25 cellular contexts compared by ENCODE assay signal in the genomic region with DNA sequence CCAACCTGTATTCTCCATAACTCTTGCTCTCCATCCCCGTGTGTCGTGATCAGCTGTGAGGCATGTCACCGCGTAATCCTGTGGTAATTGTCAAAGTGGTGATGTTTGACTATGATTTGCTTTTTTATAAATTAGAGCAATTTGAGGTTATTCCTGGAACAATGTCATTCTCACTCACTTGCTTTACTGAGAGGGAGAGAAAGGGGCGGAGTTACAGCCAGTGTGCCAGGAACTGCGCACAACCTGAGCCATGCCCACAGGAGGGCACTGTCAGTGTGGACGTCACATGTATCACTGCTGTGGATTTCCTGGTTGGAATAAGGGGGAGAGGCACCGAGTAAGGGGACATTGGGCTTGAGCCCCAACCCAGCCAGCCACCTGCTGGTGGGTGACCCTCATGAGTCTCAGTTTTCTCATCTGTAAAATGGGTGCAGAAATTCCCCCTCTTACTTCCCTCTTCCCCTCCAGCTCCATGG. TPM values are rescaled to one million over a fixed set of nuclear protein-coding genes. Genes with fewer than 3 reads are reported as not detected.
DNase-seq lines count a peak whose midpoint lies in the region; ATAC-seq and TF ChIP-seq lines count a peak whose summit lies in the region.
"Had no signal": no experiment of that assay in that cellular context is flagged by ENCODE, and none has a peak within 500 bp of the region (broad histone marks: within the 10 kb centered on the region; RNA-seq: fewer than 3 reads in every experiment).

No MANE protein-coding gene starts in this region.

- H3K27me3 ChIP-seq in H9 (ENCODE audit: insufficient read depth, low read length) = peaks cover 2% of the 10 kb centered on the region; the same call in 1 of the 2 replicates
- peaks cover 10% of the 10 kb centered on the region for H3K27me3 ChIP-seq in neural progenitor cell
- H3K27me3 ChIP-seq in HAP-1 (ENCODE audit: low read depth) = no peaks in the 10 kb centered on the region
- H3K27me3 ChIP-seq: BE2C, SJCRH30 had no signal

- H3K79me2 ChIP-seq in H9 (ENCODE audit: insufficient read depth, low read length) (no peaks in the 10 kb centered on the region), neural progenitor cell (ENCODE audit: low read depth) (peaks cover 4% of the 10 kb centered on the region)

- no peak overlapping the region for H3K4me2 ChIP-seq in H9 (ENCODE audit: insufficient read depth, insufficient read length, low read length)
- no peak overlapping the region for H3K4me2 ChIP-seq in neural progenitor cell

- H3K23ac ChIP-seq in H9 (ENCODE audit: insufficient read length, low read depth, low read length) = no peak overlapping the region

- H3K27me3 Mint-ChIP-seq in H9 (ENCODE audit: low read depth) (peaks cover 10% of the 10 kb centered on the region), neural progenitor cell (ENCODE audit: insufficient read depth, low read depth) (peaks cover 9% of the 10 kb centered on the region)
- H3K27me3 Mint-ChIP-seq: activated T-helper 17 cell treated with anti-CD3 and anti-CD28 coated beads, Interleukin-2, amount 50 U/mL, for 72 hours had no signal

- H4K20me1 ChIP-seq in H9 (ENCODE audit: control insufficient read depth, insufficient read depth, insufficient read length) = no peaks in the 10 kb centered on the region
- peaks cover 21% of the 10 kb centered on the region for H4K20me1 ChIP-seq in neural progenitor cell (ENCODE audit: low read depth)

- H3K36me3 ChIP-seq in neural progenitor cell = no peaks in the 10 kb centered on the region
- H3K36me3 ChIP-seq in HAP-1 (replicated peaks) = peaks cover 3% of the 10 kb centered on the region
- H3K36me3 ChIP-seq: BE2C, esophagus squamous epithelium, Peyer's patch, SJCRH30 had no signal

- in situ Hi-C loops in HAP-1 (cut with MboI; ENCODE audit: low sequenced_read_pairs) = no loop called here

- no peak overlapping the region for H2AFZ ChIP-seq in H9 (ENCODE audit: low read length)
- H2AFZ ChIP-seq in neural progenitor cell (replicated peaks) = no peak overlapping the region

- H3K4me3 Mint-ChIP-seq in H9 = no peak overlapping the region; a peak in 1 of 5 replicates
- no peak overlapping the region for H3K4me3 Mint-ChIP-seq in neural progenitor cell
- H3K4me3 Mint-ChIP-seq: activated T-helper 17 cell treated with anti-CD3 and anti-CD28 coated beads, Interleukin-2, amount 50 U/mL, for 72 hours; T-helper 1 cell treated with Interleukin-12 subunit alpha and Interleukin-12 subunit beta and Interleukin-4 antibody, amounts not matched to agents 30 μg/mL and 1 μg/mL, for 36 hours had no signal

- H3K36me3 Mint-ChIP-seq in H9 (ENCODE audit: insufficient read depth in 1 of 3, low read depth in 3 of 3) (no peaks in the 10 kb centered on the region), neural progenitor cell (no peaks in the 10 kb centered on the region)
- H3K36me3 Mint-ChIP-seq: activated naive CD4-positive, alpha-beta T cell treated with anti-CD3 and anti-CD28 coated beads, Interleukin-2, amount 50 U/mL, for 72 hours had no signal

- no peak overlapping the region for H3K18ac ChIP-seq in H9 (ENCODE audit: insufficient read length, low read depth, low read length)

- H2BK120ac ChIP-seq in H9 (ENCODE audit: low read depth, low read length, poor library complexity, severe bottlenecking) = no peak overlapping the region

- WGBS in H9 (ENCODE audit: extremely low coverage, insufficient read length, low lambda C conversion rate) = no CpG with 5 or more reads among the region's 8 CpGs

- H3K9me3 ChIP-seq in H9 (ENCODE audit: control insufficient read depth, low read depth, low read length) (no peaks in the 10 kb centered on the region), neural progenitor cell (ENCODE audit: low read depth) (no peaks in the 10 kb centered on the region), HAP-1 (no peaks in the 10 kb centered on the region)
- H3K9me3 ChIP-seq: BE2C, esophagus squamous epithelium, Peyer's patch, SJCRH30 had no signal

- H3K23me2 ChIP-seq in H9 (ENCODE audit: insufficient read length, low read depth, low read length, poor library complexity, severe bottlenecking) = no peaks in the 10 kb centered on the region

- H2BK20ac ChIP-seq in H9 (ENCODE audit: low read depth, low read length, poor library complexity, severe bottlenecking) = no peak overlapping the region

- no peak overlapping the region for H2BK15ac ChIP-seq in H9 (ENCODE audit: low read depth, low read length)

- H3K4me1 ChIP-seq in H9 (ENCODE audit: insufficient read depth, low read length) (peaks cover 6% of the 10 kb centered on the region; the same call in 1 of the 2 replicates), neural progenitor cell (peaks cover 26% of the 10 kb centered on the region), HAP-1 (peaks cover 12% of the 10 kb centered on the region)

- no peak overlapping the region for H4K91ac ChIP-seq in H9 (ENCODE audit: insufficient read length, low read depth, low read length)

- no peak overlapping the region for H3K4me3 ChIP-seq in neural progenitor cell
- H3K4me3 ChIP-seq in HAP-1 = no peak overlapping the region
- H3K4me3 ChIP-seq: esophagus squamous epithelium, Peyer's patch, SJCRH30 had no signal

- H2AK5ac ChIP-seq in H9 (ENCODE audit: insufficient read length, low read length) = no peak overlapping the region

- DNase-seq in NCI-H2107 treated with DMSO at 0.1 percent for 48 hours (lab: John Stamatoyannopoulos, UW; ENCODE audit: unreplicated experiment) (peak; percentile 28), NCI-H2107 (lab: John Stamatoyannopoulos, UW) (no peak), H9 (no peak), caudate nucleus (lab: John Stamatoyannopoulos, UW) (peak in 36 of 61 donors; percentile 16 to 88 (median 48)), neural progenitor cell (ENCODE audit: low spot score) (no peak), HAP-1 (ENCODE audit: low spot score in 2 of 2) (no peak), GM03348 (ENCODE audit: low spot score) (no peak)
- DNase-seq: activated CD4-positive, alpha-beta T cell treated with anti-CD3 and anti-CD28 coated beads, Interleukin-2, amount 50 U/mL, for 4 hours; activated CD8-positive, alpha-beta memory T cell treated with anti-CD3 and anti-CD28 coated beads, Interleukin-2, amount 50 U/mL, for 4 hours; aorta; BE2C; cerebellar nuclear complex; DMS79 treated with DMSO at 0.1 percent for 48 hours; effector CD8-positive, alpha-beta T cell; esophagus squamous epithelium; NCI-H1930; NCI-H510A; SJCRH30; stimulated activated CD4-positive, alpha-beta T cell treated with anti-CD3 and anti-CD28 coated beads, Interleukin-2, amount 100 ng/mL, for 48 hours; stimulated activated naive CD4-positive, alpha-beta T cell had no signal

- H3K4ac ChIP-seq in H9 (ENCODE audit: low read depth, low read length) = no peak overlapping the region

- H3K4me1 Mint-ChIP-seq in H9 (peaks cover 37 to 47% of the 10 kb centered on the region in 2 experiments), neural progenitor cell (peaks cover 52% of the 10 kb centered on the region)
- H3K4me1 Mint-ChIP-seq: activated T-helper 17 cell treated with anti-CD3 and anti-CD28 coated beads, Interleukin-2, amount 50 U/mL, for 72 hours had no signal

- no peaks in the 10 kb centered on the region for H3K79me1 ChIP-seq in H9 (ENCODE audit: insufficient read depth, low read depth, low read length, poor library complexity, severe bottlenecking)

- no peak overlapping the region for H3K27ac Mint-ChIP-seq in H9
- peak overlapping the region; percentile 6 for H3K27ac Mint-ChIP-seq in neural progenitor cell
- H3K27ac Mint-ChIP-seq: activated naive CD4-positive, alpha-beta T cell treated with anti-CD3 and anti-CD28 coated beads, Interleukin-2, amount 50 U/mL, for 72 hours; activated T-helper 17 cell treated with anti-CD3 and anti-CD28 coated beads, Interleukin-2, amount 50 U/mL, for 72 hours; T-helper 1 cell treated with Interleukin-12 subunit alpha and Interleukin-12 subunit beta and Interleukin-4 antibody, amounts not matched to agents 30 μg/mL and 1 μg/mL, for 36 hours had no signal

- H2BK12ac ChIP-seq in H9 (ENCODE audit: insufficient read length, low read depth, low read length) = no peak overlapping the region

- H3K9ac ChIP-seq in H9 (ENCODE audit: extremely low read depth, insufficient read length, low read length) (no peak overlapping the region), neural progenitor cell (no peak overlapping the region)

- ATAC-seq in GM21786 (IDR thresholded peaks at IDR 0.05; ENCODE audit: unreplicated experiment) = no peak
- ATAC-seq: activated naive CD4-positive, alpha-beta T cell treated with anti-CD3 and anti-CD28 coated beads, Interleukin-2, amount 50 U/mL, for 72 hours; activated T-helper 17 cell treated with anti-CD3 and anti-CD28 coated beads, Interleukin-2, amount 50 U/mL, for 72 hours had no signal

- H3K56ac ChIP-seq in H9 (ENCODE audit: insufficient read length, low read depth, low read length) = no peak overlapping the region

- no peak overlapping the region for H3K14ac ChIP-seq in H9 (ENCODE audit: insufficient read depth, low read length)

- TF ChIP-seq CTCF in H9 (conservative IDR thresholded peaks at IDR 0.05) (0 out of 3 replicates have a peak, but pooled peaks have one; percentile 16), neural progenitor cell (IDR thresholded peaks at IDR 0.05) (no peak)

- no peaks in the 10 kb centered on the region for H3K9me3 Mint-ChIP-seq in H9
- H3K9me3 Mint-ChIP-seq in neural progenitor cell = no peaks in the 10 kb centered on the region
- H3K9me3 Mint-ChIP-seq: activated naive CD4-positive, alpha-beta T cell treated with anti-CD3 and anti-CD28 coated beads, Interleukin-2, amount 50 U/mL, for 72 hours; activated T-helper 17 cell treated with anti-CD3 and anti-CD28 coated beads, Interleukin-2, amount 50 U/mL, for 72 hours; T-helper 1 cell treated with Interleukin-12 subunit alpha and Interleukin-12 subunit beta and Interleukin-4 antibody, amounts not matched to agents 30 μg/mL and 1 μg/mL, for 36 hours had no signal

- H3F3A ChIP-seq in neural progenitor cell (ENCODE audit: low read depth) = peaks cover 26% of the 10 kb centered on the region

- no peak overlapping the region for H3T11ph ChIP-seq in H9 (ENCODE audit: low read length)

- H2BK5ac ChIP-seq in H9 (ENCODE audit: insufficient read length, low read length) = no peak overlapping the region

- H4K8ac ChIP-seq in H9 (replicated peaks; ENCODE audit: insufficient read length, low read depth, low read length) = no peak overlapping the region

- H3K27ac ChIP-seq in H9 (ENCODE audit: insufficient read length, low read depth, low read length) (no peak overlapping the region), caudate nucleus (ENCODE audit: low read depth, low read length) (peak overlapping the region; percentile 28), neural progenitor cell (no peak overlapping the region)
- H3K27ac ChIP-seq: esophagus squamous epithelium, Peyer's patch, SJCRH30 had no signal

- no peak overlapping the region for H4K5ac ChIP-seq in H9 (ENCODE audit: insufficient read length, low read depth, low read length)

RNA-seq across cellular contexts. Expression of a gene that starts 6.9 kb away (rescaled TPM):
- total RNA-seq in H9 (2021) = 10.7 and 10.9 TPM in 2 replicates
- total RNA-seq in neural progenitor cell (ENCODE audit: low replicate concordance) = 7.1 and 21.2 TPM in 2 replicates

RNA-seq across cellular contexts. Expression of a gene that starts 53.4 kb away (rescaled TPM):
- total RNA-seq in H9 (2021) (6.2 and 6.5 TPM in 2 replicates), neural progenitor cell (ENCODE audit: low replicate concordance) (0.22 and 7.0 TPM in 2 replicates)
- total RNA-seq: activated T-helper 17 cell treated with anti-CD3 and anti-CD28 coated beads, Interleukin-2, amount 50 U/mL, for 72 hours had no signal

RNA-seq across cellular contexts. Expression of a gene that starts 58.6 kb away (rescaled TPM):
- total RNA-seq in H9 (2021) = 1.5 and 2.7 TPM in 2 replicates
- total RNA-seq in neural progenitor cell (ENCODE audit: low replicate concordance) = 1.4 and 3.1 TPM in 2 replicates

Comparison
In these comparisons a context has a peak if more than half of its experiments do, and no peak if none do; other contexts are left out.
1. DNase-seq: peak in NCI-H2107 treated with DMSO at 0.1 percent for 48 hours (single experiment) and caudate nucleus (36 of 61); none in NCI-H2107 (single experiment), H9 (single experiment), neural progenitor cell (single experiment), HAP-1 (0 of 2) and GM03348 (single experiment).